14 cellular contexts compared by ENCODE assay signal in genomic region chr10:22604314-22605091, GRCh38.
DNase-seq lines count a peak whose midpoint lies in the region; ATAC-seq, FAIRE-seq and TF ChIP-seq lines count a peak whose summit lies in the region.
"Had no signal": no experiment of that assay in that cellular context is flagged by ENCODE, and none has a peak within 500 bp of the region (broad histone marks: within the 10 kb centered on the region; RNA-seq: fewer than 3 reads in every experiment).

No MANE protein-coding gene starts in this region.

- H3K4ac ChIP-seq in H1 (replicated peaks; ENCODE audit: insufficient read length, low read depth, low read length) = no peak overlapping the region

- H2BK20ac ChIP-seq in H1 (ENCODE audit: low read length) = no peak overlapping the region

- H3K23me2 ChIP-seq in H1 (ENCODE audit: low read depth, low read length) = no peaks in the 10 kb centered on the region

- peak overlapping the region; percentile 6; the same call in 1 of the 2 replicates for H3K18ac ChIP-seq in H1 (ENCODE audit: extremely low read depth, low read length)

- peaks cover 18% of the 10 kb centered on the region for H3K36me3 ChIP-seq in SJSA1
- H3K36me3 ChIP-seq in H1 (ENCODE audit: control insufficient read depth in 2 of 4, insufficient read depth in 4 of 4, low read length in 3 of 4) = peaks cover 0 to 4% (median 2%) of the 10 kb centered on the region in 4 experiments; a peak in 1 of 8 replicates
- H3K36me3 ChIP-seq in PC-9 (ENCODE audit: low read depth) = no peaks in the 10 kb centered on the region

- H3K4me1 ChIP-seq in SJSA1 (replicated peaks) (peaks cover 44% of the 10 kb centered on the region), H1 (replicated peaks in 1 of 4; ENCODE audit: control insufficient read depth in 3 of 4, insufficient read depth in 4 of 4, low read length in 3 of 4) (peaks cover 0 to 7% (median 0%) of the 10 kb centered on the region in 4 experiments; a peak in 2 of 7 replicates), PC-9 (replicated peaks; ENCODE audit: insufficient read depth) (peaks cover 7% of the 10 kb centered on the region)

- TF ChIP-seq POLR2A in H1 (IDR thresholded peaks at IDR 0.05; ENCODE audit: control extremely low read depth in 1 of 2, low read depth in 2 of 2, low read length in 2 of 2) = no peak

- peak overlapping the region; percentile 33; the same call in 1 of the 2 replicates for H3K4me3 ChIP-seq in GM12865 (ENCODE audit: low read depth, low read length)
- H3K4me3 ChIP-seq in SJSA1 = no peak overlapping the region
- no peak overlapping the region for H3K4me3 ChIP-seq in H1 (ENCODE audit: extremely low read depth in 1 of 4, insufficient read depth in 2 of 4, low read depth in 3 of 4, low read length in 4 of 4)
- H3K4me3 ChIP-seq in PC-9 = no peak overlapping the region
- H3K4me3 ChIP-seq: BLaER1, right atrium auricular region had no signal

- TF ChIP-seq RAD21 in H1 (IDR thresholded peaks at IDR 0.05 in 1 of 2, conservative IDR thresholded peaks at IDR 0.05 in 1 of 2; ENCODE audit: low read depth in 2 of 2, low read length in 2 of 2) = no peak

- H3K79me1 ChIP-seq in H1 (ENCODE audit: low read depth, low read length) = peaks cover 5% of the 10 kb centered on the region; the same call in 1 of the 2 replicates

- TF ChIP-seq EP300 in H1 (IDR thresholded peaks at IDR 0.05; ENCODE audit: borderline replicate concordance in 1 of 2, low read depth in 2 of 2, low read length in 2 of 2) = no peak

- FAIRE-seq in H1 (lab: Jason Lieb, UNC) = no peak

- H3K9me3 ChIP-seq in SJSA1 (replicated peaks) (no peaks in the 10 kb centered on the region), H1 (ENCODE audit: insufficient read depth in 2 of 2, low read depth in 1 of 2, low read length in 1 of 2) (no peaks in the 10 kb centered on the region), PC-9 (ENCODE audit: insufficient read depth, low read depth) (no peaks in the 10 kb centered on the region)
- H3K9me3 ChIP-seq: BLaER1, heart left ventricle, right atrium auricular region had no signal

- H2BK12ac ChIP-seq in H1 (ENCODE audit: low read depth, low read length) = no peak overlapping the region

- intact Hi-C loops in PC-9 (cut with micrococcal nuclease; ENCODE audit: unreplicated experiment) = loop anchor here (10.0 kb wide), 1 partner anchor 220 kb away; no protein-coding TSS in a partner anchor

- H3K14ac ChIP-seq in H1 (ENCODE audit: insufficient read length) = no peak overlapping the region

- no peak overlapping the region for H2BK15ac ChIP-seq in H1 (ENCODE audit: low read length)

- no peak overlapping the region for H4K8ac ChIP-seq in H1 (ENCODE audit: extremely low read depth, insufficient read depth, low read length)

- no peak overlapping the region for H3K4me2 ChIP-seq in H1 (ENCODE audit: insufficient read depth in 1 of 2, low read depth in 2 of 2, low read length in 2 of 2)
- no peak overlapping the region for H3K4me2 ChIP-seq in PC-9

- no peak overlapping the region for H4K5ac ChIP-seq in H1 (ENCODE audit: insufficient read length, low read depth, low read length)

- WGBS in H1 (ENCODE audit: extremely low coverage in 1 of 2, insufficient coverage in 1 of 2, insufficient read length in 1 of 2, insufficient replicate concordance in 2 of 2, low coverage in 1 of 2, low lambda C conversion rate in 2 of 2, missing lambda C conversion rate in 1 of 2), 2 experiments = 87% methylated on average over 14 of the region's 14 CpGs; no CpG with 5 or more reads in 1 of the 2 experiments

- H4K91ac ChIP-seq in H1 (replicated peaks; ENCODE audit: insufficient read length, low read length) = no peak overlapping the region

- H3K23ac ChIP-seq in H1 (ENCODE audit: insufficient read length) = no peak overlapping the region

- ATAC-seq in omental fat pad (ENCODE audit: low FRiP score) (peak; percentile 37), HG02970 (IDR thresholded peaks at IDR 0.05; ENCODE audit: low FRiP score, unreplicated experiment) (no peak), GM18520 (IDR thresholded peaks at IDR 0.05; ENCODE audit: unreplicated experiment) (no peak)

- H2BK120ac ChIP-seq in H1 (replicated peaks; ENCODE audit: low read depth, low read length) = no peak overlapping the region

- DNase-seq in GM12865 (ENCODE audit: low read depth) (no peak), SJSA1 (ENCODE audit: low read depth in 1 of 2, low spot score in 2 of 2) (no peak), H1 (ENCODE audit: low read depth in 1 of 2, low spot score in 2 of 2) (no peak), omental fat pad (ENCODE audit: low spot score) (no peak), PC-9 (no peak), ureter (ENCODE audit: low spot score) (no peak)
- DNase-seq: activated CD4-positive, CD25-positive, alpha-beta regulatory T cell; activated effector memory CD4-positive, alpha-beta T cell treated with anti-CD3 and anti-CD28 coated beads, Interleukin-2, amount 50 U/mL, for 16 hours; H7; heart left ventricle had no signal

- no peak overlapping the region for H2BK5ac ChIP-seq in H1 (ENCODE audit: low read depth, low read length)

- no peak overlapping the region for H2AFZ ChIP-seq in H1 (ENCODE audit: low read length)
- no peak overlapping the region for H2AFZ ChIP-seq in PC-9

- no peaks in the 10 kb centered on the region for H3K9me2 ChIP-seq in PC-9 (ENCODE audit: insufficient read depth)

- no peak overlapping the region for H3K56ac ChIP-seq in H1 (replicated peaks; ENCODE audit: insufficient read length, low read depth, low read length)

- H4K20me1 ChIP-seq in H1 (replicated peaks in 1 of 2; ENCODE audit: control insufficient read depth in 1 of 2, insufficient read depth in 2 of 2, low read length in 2 of 2) (peaks cover 0 to 4% of the 10 kb centered on the region in 2 experiments), PC-9 (ENCODE audit: insufficient read depth) (no peaks in the 10 kb centered on the region)

- no peak overlapping the region for H2AK5ac ChIP-seq in H1 (ENCODE audit: low read depth, low read length)

- no TSS peak for BruUV-seq in PC-9 (replicated peaks; lab: Mats Ljungman, UMichigan)

- H3K79me2 ChIP-seq in H1 (ENCODE audit: control insufficient read depth in 1 of 2, insufficient read depth in 2 of 2, low read length in 2 of 2) = peaks cover 0 to 18% of the 10 kb centered on the region in 2 experiments; a peak in 1 of 4 replicates
- H3K79me2 ChIP-seq in PC-9 (ENCODE audit: low read depth) = no peaks in the 10 kb centered on the region

- H3K27me3 ChIP-seq in SJSA1 (replicated peaks) (no peaks in the 10 kb centered on the region), H1 (replicated peaks in 1 of 4; ENCODE audit: control insufficient read depth in 3 of 4, extremely low read depth in 1 of 4, insufficient read depth in 3 of 4, low read length in 3 of 4) (no peaks in the 10 kb centered on the region), PC-9 (ENCODE audit: insufficient read depth, low read depth) (no peaks in the 10 kb centered on the region)
- H3K27me3 ChIP-seq: BLaER1, heart left ventricle, right atrium auricular region had no signal

- H3F3A ChIP-seq in PC-9 (ENCODE audit: insufficient read depth, low read depth) = peaks cover 4% of the 10 kb centered on the region; the same call in 1 of the 2 replicates

- POLR2A ChIA-PET in H1 (lab: Charles Lee; ENCODE audit: partially characterized antibody) = no interaction called here
- POLR2A ChIA-PET in PC-9 (lab: Charles Lee; ENCODE audit: unreplicated experiment) = no interaction called here

- CTCF ChIA-PET in H1 (lab: Charles Lee; ENCODE audit: partially characterized antibody) = interaction anchor here (0.7 to 2.9 kb wide), 4 partner anchors 10 to 99 kb away, joined by 3 to 13 read pairs (median 5); no protein-coding TSS in a partner anchor
- CTCF ChIA-PET in PC-9 (lab: Charles Lee) = interaction anchor here (0.6 kb wide), 1 partner anchor 40 kb away, joined by 3 read pairs; no protein-coding TSS in a partner anchor

- H3K27ac ChIP-seq in SJSA1 (peak overlapping the region; percentile 53), H1 (ENCODE audit: low read depth, low read length) (no peak overlapping the region), PC-9 (no peak overlapping the region)
- H3K27ac ChIP-seq: BLaER1 had no signal

- no peak for TF ChIP-seq CTCF in GM12865 (IDR thresholded peaks at IDR 0.05; ENCODE audit: insufficient read depth, low read depth, low read length, missing control alignments)
- TF ChIP-seq CTCF in H1 (IDR thresholded peaks at IDR 0.05; ENCODE audit: control extremely low read depth in 1 of 3, insufficient read depth in 1 of 3, low read depth in 1 of 3, low read length in 3 of 3) = no peak
- no peak for TF ChIP-seq CTCF in omental fat pad (IDR thresholded peaks at IDR 0.05)
- TF ChIP-seq CTCF in PC-9 (conservative IDR thresholded peaks at IDR 0.05) = no peak

- H3K9ac ChIP-seq in H1 (replicated peaks in 1 of 4; ENCODE audit: extremely low read depth in 1 of 4, low read depth in 3 of 4, low read length in 3 of 4) = no peak overlapping the region; a peak in 1 of 7 replicates
- H3K9ac ChIP-seq: BLaER1 had no signal

TF ChIP-seq in H1, 55 proteins besides CTCF, POLR2A, EP300 and RAD21:
- no peak for TF ChIP-seq SP2 (IDR thresholded peaks at IDR 0.05; ENCODE audit: low read length)
- no peak for TF ChIP-seq SIRT6 (IDR thresholded peaks at IDR 0.05; ENCODE audit: low read length)
- no peak for TF ChIP-seq HDAC2 (IDR thresholded peaks at IDR 0.05; ENCODE audit: borderline replicate concordance in 1 of 2, low read depth in 2 of 2, low read length in 2 of 2)
